Comparison of ENCODE assay signal across 1 cellular context in the genomic region with DNA sequence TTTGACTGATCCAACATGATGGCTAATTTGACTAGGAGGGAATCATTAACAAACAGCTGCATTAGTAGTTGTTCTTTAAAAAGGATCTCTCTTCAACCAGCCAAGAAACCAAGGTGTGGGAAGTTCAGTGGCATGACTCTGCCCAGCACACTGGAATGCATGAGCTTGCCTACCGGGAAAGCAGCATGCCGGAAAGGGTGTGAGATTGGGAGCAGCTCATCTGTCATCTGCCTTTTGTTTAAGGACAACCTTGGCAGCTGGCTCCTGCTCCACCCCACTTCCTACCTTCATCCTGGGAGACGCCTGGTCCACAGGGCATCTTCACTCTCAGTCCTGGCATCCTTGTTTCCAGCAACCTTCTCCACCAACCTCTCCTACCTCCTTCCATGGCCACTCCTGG. TPM values are rescaled to one million over a fixed set of nuclear protein-coding genes. Genes with fewer than 3 reads are reported as not detected.
"Had no signal": no experiment of that assay in that cellular context is flagged by ENCODE, and none has a peak within 500 bp of the region (broad histone marks: within the 10 kb centered on the region; RNA-seq: fewer than 3 reads in every experiment).

No MANE protein-coding gene starts in this region.

RNA-seq across cellular contexts. Expression of gene EVA1C, which starts 33.9 kb away (rescaled TPM):
- total RNA-seq: astrocyte had no signal
